ENCODE assay signal across 21 cellular contexts in genomic region chr2:45194611-45195010, GRCh38.
DNase-seq lines count a peak whose midpoint lies in the region; ATAC-seq, FAIRE-seq and TF ChIP-seq lines count a peak whose summit lies in the region.
"Had no signal": no experiment of that assay in that cellular context is flagged by ENCODE, and none has a peak within 500 bp of the region (broad histone marks: within the 10 kb centered on the region; RNA-seq: fewer than 3 reads in every experiment).

No MANE protein-coding gene starts in this region.

- H3K36me3 ChIP-seq in GM23248 (ENCODE audit: low read depth) (no peaks in the 10 kb centered on the region), H1 (ENCODE audit: control insufficient read depth in 2 of 4, insufficient read depth in 4 of 4, low read length in 3 of 4) (no peaks in the 10 kb centered on the region)

- TF ChIP-seq CTCF in H1 (IDR thresholded peaks at IDR 0.05; ENCODE audit: control extremely low read depth in 1 of 3, insufficient read depth in 1 of 3, low read depth in 1 of 3, low read length in 3 of 3): no peak

- H3K4ac ChIP-seq in H1 (replicated peaks; ENCODE audit: insufficient read length, low read depth, low read length): no peak overlapping the region

- POLR2A ChIA-PET in H1 (lab: Charles Lee; ENCODE audit: partially characterized antibody): no interaction called here

- H2BK5ac ChIP-seq in H1 (ENCODE audit: low read depth, low read length): no peak overlapping the region

- no peak overlapping the region for H4K91ac ChIP-seq in H1 (replicated peaks; ENCODE audit: insufficient read length, low read length)

- CTCF ChIA-PET in H1 (lab: Charles Lee; ENCODE audit: partially characterized antibody): no interaction called here

- in situ Hi-C loops in GM23248 (cut with MboI): no loop called here

- no peak overlapping the region for H4K8ac ChIP-seq in H1 (ENCODE audit: extremely low read depth, insufficient read depth, low read length)

- no peaks in the 10 kb centered on the region for H3K79me1 ChIP-seq in H1 (ENCODE audit: low read depth, low read length)

- no peak for TF ChIP-seq RAD21 in H1 (IDR thresholded peaks at IDR 0.05 in 1 of 2, conservative IDR thresholded peaks at IDR 0.05 in 1 of 2; ENCODE audit: low read depth in 2 of 2, low read length in 2 of 2)

- H3K9me3 ChIP-seq in GM23248 (ENCODE audit: low read depth): no peaks in the 10 kb centered on the region
- H3K9me3 ChIP-seq in H1 (ENCODE audit: insufficient read depth in 2 of 2, low read depth in 1 of 2, low read length in 1 of 2): no peaks in the 10 kb centered on the region

- no peak overlapping the region for H3K23ac ChIP-seq in H1 (ENCODE audit: insufficient read length)

- no peak overlapping the region for H2AFZ ChIP-seq in GM23248
- no peak overlapping the region for H2AFZ ChIP-seq in H1 (ENCODE audit: low read length)

- no peak overlapping the region for H3K14ac ChIP-seq in H1 (ENCODE audit: insufficient read length)

- H3K23me2 ChIP-seq in H1 (ENCODE audit: low read depth, low read length): no peaks in the 10 kb centered on the region

- H3K27ac ChIP-seq in GM23248: no peak overlapping the region
- H3K27ac ChIP-seq in H1 (ENCODE audit: low read depth, low read length): no peak overlapping the region
- H3K27ac ChIP-seq: BLaER1, C4-2B had no signal

- H3K79me2 ChIP-seq in GM23248 (ENCODE audit: insufficient read depth) (no peaks in the 10 kb centered on the region), H1 (ENCODE audit: control insufficient read depth in 1 of 2, insufficient read depth in 2 of 2, low read length in 2 of 2) (no peaks in the 10 kb centered on the region)

- no peak overlapping the region for H2BK120ac ChIP-seq in H1 (replicated peaks; ENCODE audit: low read depth, low read length)

- H3K4me3 ChIP-seq in GM23248: no peak overlapping the region
- H3K4me3 ChIP-seq in H1 (ENCODE audit: extremely low read depth in 1 of 4, insufficient read depth in 2 of 4, low read depth in 3 of 4, low read length in 4 of 4): no peak overlapping the region
- H3K4me3 ChIP-seq: BLaER1 had no signal

- DNase-seq in AG20443 (ENCODE audit: low spot score) (peak; percentile 36), GM23248 (peak; percentile 59), H1 (ENCODE audit: low read depth in 1 of 2, low spot score in 2 of 2) (no peak), islet precursor cell (peak; percentile 12), sciatic nerve (ENCODE audit: low spot score) (no peak), NCI-H526 (lab: John Stamatoyannopoulos, UW) (no peak)
- no peak for DNase-seq in activated CD4-positive, alpha-beta T cell treated with anti-CD3 and anti-CD28 coated beads for 1 hour
- DNase-seq: CD4-positive, alpha-beta T cell; CD8-positive, alpha-beta memory T cell; DMS 273 treated with DMSO at 0.1 percent for 48 hours; DMS79 treated with DMSO at 0.1 percent for 48 hours; GF-D8; GOT3; H7; HCEC 1CT had no signal

- no peak overlapping the region for H2BK20ac ChIP-seq in H1 (ENCODE audit: low read length)

- H4K20me1 ChIP-seq in GM23248 (ENCODE audit: insufficient read depth) (no peaks in the 10 kb centered on the region), H1 (replicated peaks in 1 of 2; ENCODE audit: control insufficient read depth in 1 of 2, insufficient read depth in 2 of 2, low read length in 2 of 2) (no peaks in the 10 kb centered on the region)
- H4K20me1 ChIP-seq: BLaER1 had no signal

- H2AK5ac ChIP-seq in H1 (ENCODE audit: low read depth, low read length): no peak overlapping the region

- FAIRE-seq in H1 (lab: Jason Lieb, UNC): peak; percentile 19
- FAIRE-seq: D721Med, GM12891, GM18507 had no signal

- peaks cover 4% of the 10 kb centered on the region for H3F3A ChIP-seq in GM23248 (ENCODE audit: insufficient read depth)

- no peak for TF ChIP-seq POLR2A in H1 (IDR thresholded peaks at IDR 0.05; ENCODE audit: control extremely low read depth in 1 of 2, low read depth in 2 of 2, low read length in 2 of 2)

- H3K4me1 ChIP-seq in GM23248 (ENCODE audit: insufficient read depth) (peaks cover 3% of the 10 kb centered on the region), H1 (replicated peaks in 1 of 4; ENCODE audit: control insufficient read depth in 3 of 4, insufficient read depth in 4 of 4, low read length in 3 of 4) (peaks cover 0 to 8% (median 1%) of the 10 kb centered on the region in 4 experiments; a peak in 3 of 7 replicates)

- whole genome bisulfite sequencing in GM23248 (ENCODE audit: low coverage in 1 of 2, low lambda C conversion rate in 2 of 2, missing lambda C conversion rate in 2 of 2), 2 experiments: 66 to 69% methylated on average over 4 of the region's 4 CpGs
- WGBS in H1 (ENCODE audit: extremely low coverage in 1 of 2, insufficient coverage in 1 of 2, insufficient read length in 1 of 2, insufficient replicate concordance in 2 of 2, low coverage in 1 of 2, low lambda C conversion rate in 2 of 2, missing lambda C conversion rate in 1 of 2), 2 experiments: 87% methylated on average over 4 of the region's 4 CpGs; no CpG with 5 or more reads in 1 of the 2 experiments

- no peak overlapping the region for H2BK15ac ChIP-seq in H1 (ENCODE audit: low read length)

- H3K9ac ChIP-seq in GM23248: no peak overlapping the region
- H3K9ac ChIP-seq in H1 (replicated peaks in 1 of 4; ENCODE audit: extremely low read depth in 1 of 4, low read depth in 3 of 4, low read length in 3 of 4): no peak overlapping the region
- H3K9ac ChIP-seq: BLaER1 had no signal

- H3K9me2 ChIP-seq in GM23248 (ENCODE audit: insufficient read depth): no peaks in the 10 kb centered on the region

- ATAC-seq in sciatic nerve (no peak), HG03135 (IDR thresholded peaks at IDR 0.05; ENCODE audit: unreplicated experiment) (no peak)

- H3K56ac ChIP-seq in H1 (replicated peaks; ENCODE audit: insufficient read length, low read depth, low read length): no peak overlapping the region

- H3K4me2 ChIP-seq in GM23248 (ENCODE audit: unreplicated experiment) (no peak overlapping the region), H1 (ENCODE audit: insufficient read depth in 1 of 2, low read depth in 2 of 2, low read length in 2 of 2) (no peak overlapping the region)

- no peaks in the 10 kb centered on the region for H3K27me3 ChIP-seq in GM23248 (replicated peaks; ENCODE audit: insufficient read depth)
- no peaks in the 10 kb centered on the region for H3K27me3 ChIP-seq in H1 (replicated peaks in 1 of 4; ENCODE audit: control insufficient read depth in 3 of 4, extremely low read depth in 1 of 4, insufficient read depth in 3 of 4, low read length in 3 of 4)
- H3K27me3 ChIP-seq: BLaER1 had no signal

- no peak overlapping the region for H3K18ac ChIP-seq in H1 (ENCODE audit: extremely low read depth, low read length)

- intact Hi-C loops in sciatic nerve (cut with DNase I): no loop called here

- no peak overlapping the region for H2BK12ac ChIP-seq in H1 (ENCODE audit: low read depth, low read length)

- no peak overlapping the region for H4K5ac ChIP-seq in H1 (ENCODE audit: insufficient read length, low read depth, low read length)

- no peak for TF ChIP-seq EP300 in H1 (IDR thresholded peaks at IDR 0.05; ENCODE audit: borderline replicate concordance in 1 of 2, low read depth in 2 of 2, low read length in 2 of 2)

TF ChIP-seq in H1, 55 proteins besides CTCF, POLR2A, EP300 and RAD21:
- TF ChIP-seq GTF2F1 (IDR thresholded peaks at IDR 0.05; ENCODE audit: borderline replicate concordance, low read depth, low read length) (no peak), TCF12 (IDR thresholded peaks at IDR 0.05; ENCODE audit: low read depth, low read length) (no peak), ASH2L (IDR thresholded peaks at IDR 0.05; ENCODE audit: low read length) (no peak), ZNF274 (IDR thresholded peaks at IDR 0.05; ENCODE audit: borderline replicate concordance, extremely low read depth, low read length) (no peak), YY1 (IDR thresholded peaks at IDR 0.05; ENCODE audit: low read depth, low read length) (no peak), TEAD4 (IDR thresholded peaks at IDR 0.05; ENCODE audit: low read depth, low read length) (no peak), CBX8 (IDR thresholded peaks at IDR 0.05; ENCODE audit: borderline replicate concordance, low read depth, low read length) (no peak), CHD2 (IDR thresholded peaks at IDR 0.05; ENCODE audit: low read length) (no peak), SP1 (IDR thresholded peaks at IDR 0.05; ENCODE audit: low read depth, low read length) (no peak), FOSL1 (IDR thresholded peaks at IDR 0.05; ENCODE audit: insufficient read depth, low read depth, low read length) (no peak)

Comparison
In these comparisons a context has a peak if more than half of its experiments do, and no peak if none do; other contexts are left out.
1. DNase-seq: peak in AG20443 (single experiment), GM23248 (single experiment) and islet precursor cell (single experiment); none in H1 (0 of 2), sciatic nerve (single experiment), activated CD4-positive, alpha-beta T cell treated with anti-CD3 and anti-CD28 coated beads for 1 hour (single experiment) and NCI-H526 (0 of 2).